Comparison of ENCODE assay signal across 9 cellular contexts in genomic region chr1:180863158-180863775, GRCh38. TPM values are rescaled to one million over a fixed set of nuclear protein-coding genes. Genes with fewer than 3 reads are reported as not detected.
A peak's percentile ranks its signal among the peaks of the same experiment; 100 is the strongest.
DNase-seq lines count a peak whose midpoint lies in the region; ATAC-seq, FAIRE-seq and TF ChIP-seq lines count a peak whose summit lies in the region.
"Had no signal": no experiment of that assay in that cellular context is flagged by ENCODE, and none has a peak within 500 bp of the region (broad histone marks: within the 10 kb centered on the region; RNA-seq: fewer than 3 reads in every experiment).

No MANE protein-coding gene starts in this region.

- TF ChIP-seq CTCF in RWPE2 (IDR thresholded peaks at IDR 0.05; ENCODE audit: poor library complexity, severe bottlenecking), result peak; percentile 85
- TF ChIP-seq CTCF in endothelial cell of umbilical vein (IDR thresholded peaks at IDR 0.05; ENCODE audit: extremely low read depth in 1 of 2, insufficient read depth in 1 of 2, low read depth in 1 of 2, low read length in 2 of 2), result peak; percentile 42 to 45

- TF ChIP-seq POLR2A in endothelial cell of umbilical vein (IDR thresholded peaks at IDR 0.05; ENCODE audit: low read depth, low read length), result no peak

- H3K4me3 Mint-ChIP-seq in naive thymus-derived CD4-positive, alpha-beta T cell, result no peak overlapping the region
- H3K4me3 Mint-ChIP-seq: activated naive CD8-positive, alpha-beta T cell had no signal

- H3K9me1 ChIP-seq in endothelial cell of umbilical vein (replicated peaks; ENCODE audit: control insufficient read depth, extremely low read depth, insufficient read depth, low read length), result no peaks in the 10 kb centered on the region

- peak; percentile 90 for FAIRE-seq in endothelial cell of umbilical vein (lab: Jason Lieb, UNC)

- H3K9me3 ChIP-seq in RWPE2 (ENCODE audit: severe bottlenecking) (no peaks in the 10 kb centered on the region), endothelial cell of umbilical vein (replicated peaks; ENCODE audit: control insufficient read depth, insufficient read depth, low read length) (no peaks in the 10 kb centered on the region)
- H3K9me3 ChIP-seq in naive thymus-derived CD4-positive, alpha-beta T cell (ENCODE audit: control insufficient read depth in 2 of 3, low read length in 3 of 3), result no peaks in the 10 kb centered on the region

- no peaks in the 10 kb centered on the region for H3K79me2 ChIP-seq in endothelial cell of umbilical vein (ENCODE audit: control insufficient read depth, insufficient read depth, low read length)

- peak; percentile 32 for DNase-seq in NOMO-1 treated with DMSO at 0.1 percent for 48 hours (lab: John Stamatoyannopoulos, UW; ENCODE audit: unreplicated experiment)
- DNase-seq in NOMO-1 treated with dmso at 0.1 percent for 144 hours (lab: John Stamatoyannopoulos, UW; ENCODE audit: unreplicated experiment), result no peak
- peak; percentile 26 for DNase-seq in KG1 (lab: John Stamatoyannopoulos, UW)
- DNase-seq in RWPE2 (ENCODE audit: low spot score), result no peak
- DNase-seq in endothelial cell of umbilical vein (ENCODE audit: low read depth, low spot score), result peak; percentile 80
- DNase-seq in naive thymus-derived CD4-positive, alpha-beta T cell, result peak in 6 of 9 donors; percentile 8 to 51 (median 36)

- no peaks in the 10 kb centered on the region for H3K4me1 Mint-ChIP-seq in naive thymus-derived CD4-positive, alpha-beta T cell

- H3K4me3 ChIP-seq in RWPE2 (ENCODE audit: severe bottlenecking) (no peak overlapping the region), endothelial cell of umbilical vein (replicated peaks in 1 of 3; ENCODE audit: insufficient read depth in 1 of 3, low read depth in 1 of 3, low read length in 3 of 3) (no peak overlapping the region)
- H3K4me3 ChIP-seq in naive thymus-derived CD4-positive, alpha-beta T cell (ENCODE audit: low read length), result no peak overlapping the region

- H3K36me3 Mint-ChIP-seq in naive thymus-derived CD4-positive, alpha-beta T cell, result peaks cover 0 to 15% (median 6%) of the 10 kb centered on the region in 5 donors

- no peak overlapping the region for H3K27ac ChIP-seq in RWPE2 (ENCODE audit: poor library complexity, severe bottlenecking)
- H3K27ac ChIP-seq in endothelial cell of umbilical vein (ENCODE audit: insufficient read depth, low read depth, low read length), result no peak overlapping the region
- H3K27ac ChIP-seq in naive thymus-derived CD4-positive, alpha-beta T cell (ENCODE audit: low read depth, low read length), result no peak overlapping the region

- H3K4me1 ChIP-seq in RWPE2 (ENCODE audit: insufficient read depth, poor library complexity, severe bottlenecking) (peaks cover 3% of the 10 kb centered on the region), endothelial cell of umbilical vein (ENCODE audit: control insufficient read depth, extremely low read depth, insufficient read depth, low read length) (peaks cover 3% of the 10 kb centered on the region)
- H3K4me1 ChIP-seq in naive thymus-derived CD4-positive, alpha-beta T cell (ENCODE audit: control insufficient read depth in 2 of 2, insufficient read depth in 2 of 2, low read length in 2 of 2), result no peaks in the 10 kb centered on the region

- H2AFZ ChIP-seq in endothelial cell of umbilical vein (ENCODE audit: low read depth, low read length), result no peak overlapping the region

- intact Hi-C loops in endothelial cell of umbilical vein (cut with micrococcal nuclease), result loop anchor here (5.0 kb wide), 1 partner anchor 86 kb away; no protein-coding TSS in a partner anchor
- intact Hi-C loops in naive thymus-derived CD4-positive, alpha-beta T cell (cut with micrococcal nuclease), result loop anchor here (5.0 kb wide), 3 partner anchors 86 to 304 kb away; partner anchors contain the start of gene XPR1 (in 2 of the 2)

- no peak overlapping the region for H3K4me2 ChIP-seq in endothelial cell of umbilical vein (ENCODE audit: insufficient read depth, low read length)

- 0 out of 3 replicates have a peak, but pooled peaks have one; percentile 14 for ATAC-seq in RWPE2 (ENCODE audit: low read depth)
- peak; percentile 36 for ATAC-seq in naive thymus-derived CD4-positive, alpha-beta T cell
- ATAC-seq in HG03442 (IDR thresholded peaks at IDR 0.05; ENCODE audit: unreplicated experiment), result no peak
- ATAC-seq in GM18519 (IDR thresholded peaks at IDR 0.05; ENCODE audit: low FRiP score, unreplicated experiment), result no peak

- H3K36me3 ChIP-seq in RWPE2 (ENCODE audit: low read depth) (peaks cover 13% of the 10 kb centered on the region), endothelial cell of umbilical vein (ENCODE audit: control insufficient read depth in 2 of 2, extremely low read depth in 1 of 2, insufficient read depth in 2 of 2, low read length in 2 of 2) (no peaks in the 10 kb centered on the region)
- peaks cover 0 to 4% (median 3%) of the 10 kb centered on the region in 3 experiments for H3K36me3 ChIP-seq in naive thymus-derived CD4-positive, alpha-beta T cell (ENCODE audit: control insufficient read depth in 2 of 3, insufficient read depth in 3 of 3, low read length in 3 of 3)

- dilution Hi-C loops in endothelial cell of umbilical vein (cut with MboI; ENCODE audit: extremely low pct_ligation_motif_present, low sequenced_read_pairs), result loop anchor here (25.0 kb wide), 1 partner anchor 351 kb away; the partner anchor contains the start of gene ACBD6

- H3K9me3 Mint-ChIP-seq in naive thymus-derived CD4-positive, alpha-beta T cell, result no peaks in the 10 kb centered on the region

- CTCF ChIA-PET in endothelial cell of umbilical vein (lab: Charles Lee), result interaction anchor here (0.7 to 7.4 kb wide), 51 partner anchors 9 to 675 kb away, joined by 3 to 314 read pairs (median 5); partner anchors contain the start of genes ACBD6, MR1 and XPR1
- CTCF ChIA-PET in naive thymus-derived CD4-positive, alpha-beta T cell (lab: Charles Lee), result interaction anchor here (0.5 to 5.6 kb wide), 14 partner anchors 10 to 567 kb away, joined by 3 to 138 read pairs (median 4); no protein-coding TSS in a partner anchor

- BruUV-seq in endothelial cell of umbilical vein (replicated peaks; lab: Mats Ljungman, UMichigan), result no TSS peak

- H3K27ac Mint-ChIP-seq in naive thymus-derived CD4-positive, alpha-beta T cell, result no peak overlapping the region
- H3K27ac Mint-ChIP-seq: activated naive CD8-positive, alpha-beta T cell had no signal

- H3K27me3 ChIP-seq in RWPE2 (ENCODE audit: insufficient read depth, poor library complexity, severe bottlenecking), result no peaks in the 10 kb centered on the region
- no peaks in the 10 kb centered on the region for H3K27me3 ChIP-seq in endothelial cell of umbilical vein (ENCODE audit: control insufficient read depth in 2 of 2, insufficient read depth in 2 of 2, low read length in 2 of 2)
- no peaks in the 10 kb centered on the region for H3K27me3 ChIP-seq in naive thymus-derived CD4-positive, alpha-beta T cell (ENCODE audit: control insufficient read depth in 2 of 2, insufficient read depth in 2 of 2, low read length in 2 of 2)

- POLR2A ChIA-PET in endothelial cell of umbilical vein (lab: Charles Lee), result no interaction called here
- POLR2A ChIA-PET in naive thymus-derived CD4-positive, alpha-beta T cell (lab: Charles Lee), result interaction anchor here (0.6 to 2.0 kb wide), 2 partner anchors 297 to 347 kb away, joined by 3 to 5 read pairs; no protein-coding TSS in a partner anchor

- H3K9ac ChIP-seq in endothelial cell of umbilical vein (replicated peaks; ENCODE audit: extremely low read depth, insufficient read depth, low read length), result peak overlapping the region; percentile 23

- no peaks in the 10 kb centered on the region for H4K20me1 ChIP-seq in endothelial cell of umbilical vein (replicated peaks; ENCODE audit: control insufficient read depth, extremely low read depth, insufficient read depth, low read length)

- H3K27me3 Mint-ChIP-seq in naive thymus-derived CD4-positive, alpha-beta T cell, result no peaks in the 10 kb centered on the region
- H3K27me3 Mint-ChIP-seq: activated naive CD8-positive, alpha-beta T cell had no signal

TF ChIP-seq in endothelial cell of umbilical vein, 7 proteins besides CTCF, POLR2A, EP300 and RAD21:
- TF ChIP-seq EZH2 (IDR thresholded peaks at IDR 0.05; ENCODE audit: borderline replicate concordance, low read depth, low read length, severe bottlenecking), result no peak
- no peak for TF ChIP-seq POLR2AphosphoS5 (IDR thresholded peaks at IDR 0.05; ENCODE audit: insufficient read depth, low read depth, low read length)
- no peak for TF ChIP-seq MYC (IDR thresholded peaks at IDR 0.05; ENCODE audit: low read depth, low read length)
- no peak for TF ChIP-seq JUN (IDR thresholded peaks at IDR 0.05; ENCODE audit: borderline replicate concordance, insufficient read depth, insufficient read length, low read depth)
- no peak for TF ChIP-seq FOS (IDR thresholded peaks at IDR 0.05; ENCODE audit: borderline replicate concordance, insufficient read depth, low read length)
- no peak for TF ChIP-seq MAX (IDR thresholded peaks at IDR 0.05; ENCODE audit: insufficient read depth, insufficient read length)
- TF ChIP-seq GATA2 (IDR thresholded peaks at IDR 0.05; ENCODE audit: insufficient read depth, insufficient read length, low read depth, low read length), result no peak

RNA-seq across cellular contexts. Expression of gene KIAA1614, which starts 49.4 kb away (rescaled TPM):
- 1.7 and 2.0 TPM in 2 replicates for total RNA-seq in endothelial cell of umbilical vein
- polyA plus RNA-seq in endothelial cell of umbilical vein, result 1.0 and 1.5 TPM in 2 replicates
- 0.71 and 0.90 TPM in 2 replicates for polyA plus RNA-seq in endothelial cell of umbilical vein (2011; cell fraction: cytosol; rRNA removed)
- 1.4 and 1.9 TPM in 2 replicates for polyA plus RNA-seq in endothelial cell of umbilical vein (2011; cell fraction: nucleus; rRNA removed)
- polyA plus RNA-seq in endothelial cell of umbilical vein (2012), result 0.70 and 2.2 TPM in 2 replicates
- polyA minus RNA-seq in endothelial cell of umbilical vein, result 1.0 and 1.2 TPM in 2 replicates
- not detected for polyA minus RNA-seq in endothelial cell of umbilical vein (2011; cell fraction: cytosol; rRNA and poly(A)+ RNA removed)
- polyA minus RNA-seq in endothelial cell of umbilical vein (2011; cell fraction: nucleus; rRNA and poly(A)+ RNA removed), result 1.6 and 2.0 TPM in 2 replicates
- total RNA-seq in naive thymus-derived CD4-positive, alpha-beta T cell, result under 1 TPM in 4 of 5 experiments, not detected in 1; 0.13 to 0.31 (median 0.20) TPM
- polyA plus RNA-seq in naive thymus-derived CD4-positive, alpha-beta T cell, result under 1 TPM; 0.03 to 0.12 TPM

Comparison
In these comparisons a context has a peak if more than half of its experiments do, and no peak if none do; other contexts are left out.
1. DNase-seq: peak in NOMO-1 treated with DMSO at 0.1 percent for 48 hours (single experiment), KG1 (single experiment), endothelial cell of umbilical vein (single experiment) and naive thymus-derived CD4-positive, alpha-beta T cell (6 of 9); none in NOMO-1 treated with dmso at 0.1 percent for 144 hours (single experiment) and RWPE2 (single experiment).
2. ATAC-seq: peak in RWPE2 (single experiment) and naive thymus-derived CD4-positive, alpha-beta T cell (single experiment); none in HG03442 (single experiment) and GM18519 (single experiment).